In the genomic region with DNA sequence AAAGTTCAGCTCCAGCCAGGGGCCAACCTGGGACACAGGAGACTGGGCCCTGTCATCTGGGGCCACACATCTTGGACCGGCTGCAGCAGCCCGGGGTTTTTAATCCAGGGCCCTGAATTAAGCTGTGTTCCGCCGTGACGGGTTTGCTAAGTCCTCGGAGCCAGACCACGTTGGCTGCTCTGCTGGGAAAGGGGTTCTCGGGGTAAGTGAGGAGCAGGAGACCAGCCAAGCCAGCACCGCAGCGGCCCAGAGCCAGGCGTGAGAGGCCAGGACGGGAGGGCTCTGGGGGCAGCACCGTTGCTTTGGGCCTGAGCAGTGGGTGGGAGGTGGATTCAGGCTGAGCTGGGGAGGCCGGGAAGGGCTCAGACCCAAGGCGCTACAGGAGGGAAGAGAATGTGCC, we compare ENCODE assay signal across 18 cellular contexts.
"Had no signal": no experiment of that assay in that cellular context is flagged by ENCODE, and none has a peak within 500 bp of the region (broad histone marks: within the 10 kb centered on the region; RNA-seq: fewer than 3 reads in every experiment).

No MANE protein-coding gene starts in this region.

- H3K4me3 Mint-ChIP-seq: immature natural killer cell; naive thymus-derived CD4-positive, alpha-beta T cell; stimulated activated naive B cell treated with anti-CD40 and anti-IgM and Interleukin-4, amounts not matched to agents 10 μg/mL and 1 μg/mL and 100 μg/mL, for 72 hours; type B pancreatic cell had no signal

- H3K4me1 ChIP-seq: parathyroid adenoma, psoas muscle had no signal

- H3K4me3 ChIP-seq: dorsolateral prefrontal cortex, heart left ventricle, psoas muscle had no signal

- H3K4me1 Mint-ChIP-seq: immature natural killer cell had no signal

- H3K9me3 ChIP-seq: heart left ventricle, psoas muscle had no signal

- DNase-seq: central memory CD4-positive, alpha-beta T cell; cortex of kidney; dorsolateral prefrontal cortex; effector CD8-positive, alpha-beta T cell; immature natural killer cell; left colon; mammary epithelial cell; naive thymus-derived CD4-positive, alpha-beta T cell; occipital lobe; psoas muscle; retina; stimulated activated CD4-positive, alpha-beta T cell treated with anti-CD3 and anti-CD28 coated beads, Interleukin-2, amount 100 ng/mL, for 24 hours; stimulated activated CD4-positive, alpha-beta T cell treated with anti-CD3 and anti-CD28 coated beads, Interleukin-4, amount 100 ng/mL, for 4 hours; stimulated activated naive B cell treated with anti-CD40 and anti-IgM and Interleukin-4, amounts not matched to agents 10 μg/mL and 1 μg/mL and 100 μg/mL, for 72 hours had no signal

- H3K9me3 Mint-ChIP-seq: immature natural killer cell; naive thymus-derived CD4-positive, alpha-beta T cell; stimulated activated naive B cell treated with anti-CD40 and anti-IgM and Interleukin-4, amounts not matched to agents 10 μg/mL and 1 μg/mL and 100 μg/mL, for 72 hours; type B pancreatic cell had no signal

- H3K27ac ChIP-seq: dorsolateral prefrontal cortex, heart left ventricle, parathyroid adenoma, psoas muscle had no signal

- H3K27ac Mint-ChIP-seq: immature natural killer cell; stimulated activated naive B cell treated with anti-CD40 and anti-IgM and Interleukin-4, amounts not matched to agents 10 μg/mL and 1 μg/mL and 100 μg/mL, for 72 hours; type B pancreatic cell had no signal

- H3K36me3 ChIP-seq: heart left ventricle had no signal

- ATAC-seq: heart left ventricle; left colon; naive thymus-derived CD4-positive, alpha-beta T cell; psoas muscle; sciatic nerve; stimulated activated naive B cell treated with anti-CD40 and anti-IgM and Interleukin-4, amounts not matched to agents 10 μg/mL and 1 μg/mL and 100 μg/mL, for 72 hours had no signal

- H3K27me3 ChIP-seq: dorsolateral prefrontal cortex had no signal

- H3K36me3 Mint-ChIP-seq: immature natural killer cell; naive thymus-derived CD4-positive, alpha-beta T cell; stimulated activated naive B cell treated with anti-CD40 and anti-IgM and Interleukin-4, amounts not matched to agents 10 μg/mL and 1 μg/mL and 100 μg/mL, for 72 hours; type B pancreatic cell had no signal
